In the genomic region with DNA sequence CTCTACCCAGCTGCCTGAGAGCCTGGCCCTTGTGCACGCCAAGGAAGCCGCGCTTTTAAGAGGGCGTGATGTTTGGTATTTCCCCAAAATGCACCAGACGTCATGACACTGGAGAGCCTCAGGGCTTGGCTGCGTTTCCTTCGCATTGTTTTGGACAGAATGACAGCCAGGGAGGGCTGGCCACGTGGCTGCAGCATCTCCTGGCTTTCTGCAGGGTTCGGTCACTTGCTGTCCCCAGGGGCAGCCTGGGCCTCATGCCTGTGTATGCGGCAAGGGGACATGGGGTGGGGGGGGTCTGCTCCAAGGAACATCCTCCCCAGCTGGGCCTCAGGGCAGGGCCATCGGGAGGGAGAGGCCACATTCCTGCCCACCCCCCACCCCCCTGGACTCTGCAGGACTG, we compare ENCODE assay signal across 10 cellular contexts. TPM values are rescaled to one million over a fixed set of nuclear protein-coding genes. Genes with fewer than 3 reads are reported as not detected.
DNase-seq lines count a peak whose midpoint lies in the region; ATAC-seq and TF ChIP-seq lines count a peak whose summit lies in the region.
"Had no signal": no experiment of that assay in that cellular context is flagged by ENCODE, and none has a peak within 500 bp of the region (broad histone marks: within the 10 kb centered on the region; RNA-seq: fewer than 3 reads in every experiment).

No MANE protein-coding gene starts in this region.

- no peak for ATAC-seq in HG02981 (IDR thresholded peaks at IDR 0.05; ENCODE audit: unreplicated experiment)

- H3K27ac Mint-ChIP-seq in HFFc6 = no peak overlapping the region
- peak overlapping the region; percentile 75 for H3K27ac Mint-ChIP-seq in endothelial cell (ENCODE audit: unreplicated experiment)

- peak; percentile 47 for DNase-seq in Ammon's horn (ENCODE audit: low spot score)
- DNase-seq in HFFc6 = peak; percentile 62
- DNase-seq in endothelial cell (ENCODE audit: low spot score) = no peak
- peak; percentile 48 for DNase-seq in medulla oblongata (ENCODE audit: extremely low spot score)
- DNase-seq in activated CD8-positive, alpha-beta memory T cell treated with anti-CD3 and anti-CD28 coated beads for 24 hours = no peak
- DNase-seq in DMS153 treated with DMSO at 0.1 percent for 48 hours (lab: John Stamatoyannopoulos, UW; ENCODE audit: unreplicated experiment) = no peak
- no peak for DNase-seq in DMS79 (lab: John Stamatoyannopoulos, UW)
- DNase-seq: activated naive CD4-positive, alpha-beta T cell treated with anti-CD3 and anti-CD28 coated beads, Interleukin-2, amount 50 U/mL, for 16 hours; NCI-H2029 had no signal

- H3K9me3 Mint-ChIP-seq in HFFc6 = no peaks in the 10 kb centered on the region
- no peaks in the 10 kb centered on the region for H3K9me3 Mint-ChIP-seq in endothelial cell (ENCODE audit: unreplicated experiment)

- H3K4me1 Mint-ChIP-seq in HFFc6 (ENCODE audit: low read depth) (peaks cover 23% of the 10 kb centered on the region; the same call in 1 of the 2 replicates), endothelial cell (ENCODE audit: unreplicated experiment) (peaks cover 52% of the 10 kb centered on the region)

- no peak overlapping the region for H3K4me3 Mint-ChIP-seq in HFFc6
- H3K4me3 Mint-ChIP-seq in endothelial cell (ENCODE audit: unreplicated experiment) = no peak overlapping the region

- no peaks in the 10 kb centered on the region for H3K36me3 Mint-ChIP-seq in HFFc6 (ENCODE audit: low read depth)
- H3K36me3 Mint-ChIP-seq in endothelial cell (ENCODE audit: low read depth, unreplicated experiment) = no peaks in the 10 kb centered on the region

- peaks cover 11% of the 10 kb centered on the region for H3K27me3 Mint-ChIP-seq in HFFc6 (ENCODE audit: insufficient read depth)
- peaks cover 32% of the 10 kb centered on the region for H3K27me3 Mint-ChIP-seq in endothelial cell (ENCODE audit: unreplicated experiment)

- TF ChIP-seq CTCF in HFFc6 (IDR thresholded peaks at IDR 0.05) (no peak), endothelial cell (IDR thresholded peaks at IDR 0.05; ENCODE audit: unreplicated experiment) (no peak)

RNA-seq across cellular contexts. Expression of a gene that starts 16.2 kb away (rescaled TPM):
- total RNA-seq in HFFc6 (2021; fragmentation: NEBNext Ultra II Directional; extraction: Animal tissue kit (Norgen Biotek cat#: 25700)) = 10 to 100 TPM in 4 of 6 experiments, 1 to 10 TPM in 2; 9.8 to 13.3 (median 11.0) TPM
- total RNA-seq in endothelial cell (ENCODE audit: unreplicated experiment) = 135 TPM

RNA-seq across cellular contexts. Expression of a gene that starts 28.7 kb away (rescaled TPM):
- total RNA-seq in HFFc6 (2021; fragmentation: NEBNext Ultra II Directional; extraction: Animal tissue kit (Norgen Biotek cat#: 25700)) = under 1 TPM; 0.23 to 0.76 (median 0.42) TPM
- 280 TPM for total RNA-seq in endothelial cell (ENCODE audit: unreplicated experiment)

RNA-seq across cellular contexts. Expression of a gene that starts 51.1 kb away (rescaled TPM):
- 10 to 100 TPM; 44.3 to 58.6 (median 53.2) TPM for total RNA-seq in HFFc6 (2021; fragmentation: NEBNext Ultra II Directional; extraction: Animal tissue kit (Norgen Biotek cat#: 25700))
- total RNA-seq in endothelial cell (ENCODE audit: unreplicated experiment) = 45.1 TPM

Comparison
In these comparisons a context has a peak if more than half of its experiments do, and no peak if none do; other contexts are left out.
1. DNase-seq: peak in Ammon's horn (single experiment), HFFc6 (single experiment) and medulla oblongata (single experiment); none in endothelial cell (single experiment), activated CD8-positive, alpha-beta memory T cell treated with anti-CD3 and anti-CD28 coated beads for 24 hours (single experiment), DMS153 treated with DMSO at 0.1 percent for 48 hours (single experiment) and DMS79 (single experiment).
2. RNA of a gene that starts 28.7 kb away (total RNA-seq): 280 TPM in endothelial cell (single experiment); 0.23 to 0.76 TPM in HFFc6; every median in the first group is over 100 times any median in the second.